Comparison of ENCODE assay signal across 34 cellular contexts in genomic region chr14:104072586-104072985, GRCh38. TPM values are rescaled to one million over a fixed set of nuclear protein-coding genes. Genes with fewer than 3 reads are reported as not detected.
"Had no signal": no experiment of that assay in that cellular context is flagged by ENCODE, and none has a peak within 500 bp of the region (broad histone marks: within the 10 kb centered on the region; RNA-seq: fewer than 3 reads in every experiment).

No MANE protein-coding gene starts in this region.

- H3K4me3 Mint-ChIP-seq: activated B cell treated with CpG ODN at 0.5 μM for 24 hours; activated CD8-positive, alpha-beta T cell treated with anti-CD3 and anti-CD28 coated beads for 36 hours; activated naive CD4-positive, alpha-beta T cell treated with anti-CD3 and anti-CD28 coated beads, Interleukin-2, amount 50 U/mL, for 24 hours; activated T-cell treated with anti-CD3 and anti-CD28 coated beads, Interleukin-2, amount 50 U/mL, for 4 hours; activated T-helper 17 cell treated with anti-CD3 and anti-CD28 coated beads, Interleukin-2, amount 50 U/mL, for 72 hours; immature natural killer cell; natural killer cell; neural progenitor cell; T-helper 1 cell treated with Interleukin-12 subunit alpha and Interleukin-12 subunit beta and Interleukin-4 antibody, amounts not matched to agents 30 μg/mL and 1 μg/mL, for 36 hours had no signal

- H3K27me3 ChIP-seq: colonic mucosa, neural progenitor cell, tibial nerve had no signal

- H3K36me3 ChIP-seq: breast epithelium, colonic mucosa, gastroesophageal sphincter, left lung, lower lobe of right lung, neural progenitor cell, sigmoid colon, tibial nerve had no signal

- H3K9ac ChIP-seq: neural progenitor cell, parathyroid adenoma had no signal

- H2AFZ ChIP-seq: neural progenitor cell, parathyroid adenoma had no signal

- DNase-seq: activated B cell treated with CpG ODN at 0.5 μM for 24 hours; activated CD4-positive, alpha-beta T cell treated with anti-CD3 and anti-CD28 coated beads, Interleukin-2, amount 50 U/mL, for 1 hour; activated CD8-positive, alpha-beta T cell treated with anti-CD3 and anti-CD28 coated beads for 36 hours; activated gamma-delta T cell treated with Interleukin-2 at 50 U/mL for 16 hours; activated T-cell treated with anti-CD3 and anti-CD28 coated beads, Interleukin-2, amount 50 U/mL, for 4 hours; cerebellar nuclear complex; colonic mucosa; effector CD8-positive, alpha-beta T cell; hippocampal formation; immature natural killer cell; left lung; lower lobe of right lung; mesendoderm; natural killer cell; occipital lobe; psoas muscle; sigmoid colon; stimulated activated CD4-positive, alpha-beta T cell treated with anti-CD3 and anti-CD28 coated beads, Interleukin-15, amount 100 ng/mL, for 24 hours; stimulated activated CD4-positive, alpha-beta T cell treated with anti-CD3 and anti-CD28 coated beads, Interleukin-2, amount 100 ng/mL, for 24 hours; stimulated activated naive CD4-positive, alpha-beta T cell; T-helper 9 cell had no signal

- H3K4me1 ChIP-seq: breast epithelium, colonic mucosa, left lung, lower lobe of right lung, neural progenitor cell, parathyroid adenoma, psoas muscle, sigmoid colon, tibial nerve had no signal

- H3K9me3 ChIP-seq: colonic mucosa, psoas muscle had no signal

- H3K4me3 ChIP-seq: breast epithelium, colonic mucosa, gastroesophageal sphincter, left lung, lower lobe of right lung, neural progenitor cell, psoas muscle, sigmoid colon, tibial nerve had no signal

- ATAC-seq: activated CD8-positive, alpha-beta T cell treated with anti-CD3 and anti-CD28 coated beads for 36 hours; activated T-cell treated with anti-CD3 and anti-CD28 coated beads, Interleukin-2, amount 50 U/mL, for 4 hours; activated T-helper 17 cell treated with anti-CD3 and anti-CD28 coated beads, Interleukin-2, amount 50 U/mL, for 72 hours; gastroesophageal sphincter; left lung; lower lobe of right lung; natural killer cell; psoas muscle had no signal

- FAIRE-seq: endometrium had no signal

- H3K4me1 Mint-ChIP-seq: activated B cell treated with CpG ODN at 0.5 μM for 24 hours; activated T-helper 17 cell treated with anti-CD3 and anti-CD28 coated beads, Interleukin-2, amount 50 U/mL, for 72 hours had no signal

- H3K27ac Mint-ChIP-seq: activated B cell treated with CpG ODN at 0.5 μM for 24 hours; activated CD8-positive, alpha-beta T cell treated with anti-CD3 and anti-CD28 coated beads for 36 hours; activated naive CD4-positive, alpha-beta T cell treated with anti-CD3 and anti-CD28 coated beads, Interleukin-2, amount 50 U/mL, for 24 hours; activated T-helper 17 cell treated with anti-CD3 and anti-CD28 coated beads, Interleukin-2, amount 50 U/mL, for 72 hours; immature natural killer cell; natural killer cell; neural progenitor cell; T-helper 1 cell treated with Interleukin-12 subunit alpha and Interleukin-12 subunit beta and Interleukin-4 antibody, amounts not matched to agents 30 μg/mL and 1 μg/mL, for 36 hours had no signal

- H3K4me2 ChIP-seq: neural progenitor cell had no signal

- H3K36me3 Mint-ChIP-seq: activated naive CD4-positive, alpha-beta T cell treated with anti-CD3 and anti-CD28 coated beads, Interleukin-2, amount 50 U/mL, for 24 hours; natural killer cell; neural progenitor cell had no signal

- H3K27ac ChIP-seq: breast epithelium, colonic mucosa, epithelial cell of prostate, gastroesophageal sphincter, left lung, lower lobe of right lung, neural progenitor cell, parathyroid adenoma, psoas muscle, sigmoid colon, tibial nerve had no signal

- H3K79me2 ChIP-seq: parathyroid adenoma had no signal

RNA-seq across cellular contexts. Expression of gene ASPG, which starts 12.9 kb away (rescaled TPM):
- total RNA-seq: activated B cell treated with CpG ODN at 0.5 μM for 24 hours; activated CD8-positive, alpha-beta T cell treated with anti-CD3 and anti-CD28 coated beads for 36 hours; activated T-helper 17 cell treated with anti-CD3 and anti-CD28 coated beads, Interleukin-2, amount 50 U/mL, for 72 hours; dermis microvascular lymphatic vessel endothelial cell; fibroblast of villous mesenchyme; kidney epithelial cell; natural killer cell had no signal
- polyA plus RNA-seq: immature natural killer cell had no signal
